ENCODE assay signal across 8 cellular contexts in genomic region chr12:110269622-110270124, GRCh38. TPM values are rescaled to one million over a fixed set of nuclear protein-coding genes. Genes with fewer than 3 reads are reported as not detected.
DNase-seq lines count a peak whose midpoint lies in the region; ATAC-seq and TF ChIP-seq lines count a peak whose summit lies in the region.

No MANE protein-coding gene starts in this region.

- H3K27me3 Mint-ChIP-seq in GM23338 (ENCODE audit: insufficient read depth, low read depth, poor library complexity): peaks cover 4% of the 10 kb centered on the region

- peak overlapping the region; percentile 12; the same call in 1 of the 3 replicates for H3K4me3 Mint-ChIP-seq in GM23338

- H3K27me3 ChIP-seq in GM23338 (ENCODE audit: insufficient read depth) (no peaks in the 10 kb centered on the region), gastroesophageal sphincter (no peaks in the 10 kb centered on the region), tibial nerve (no peaks in the 10 kb centered on the region)

- WGBS in gastroesophageal sphincter (ENCODE audit: low coverage in 1 of 2), 2 donors: 13 to 25% methylated on average over 4 of the region's 8 CpGs
- WGBS in tibial nerve, 2 donors: 30 to 43% methylated on average over 8 of the region's 8 CpGs

- peak overlapping the region; percentile 23 for H3K4me3 ChIP-seq in GM23338
- H3K4me3 ChIP-seq in gastroesophageal sphincter: no peak overlapping the region
- H3K4me3 ChIP-seq in retinal pigment epithelial cell (ENCODE audit: low read length): no peak overlapping the region
- H3K4me3 ChIP-seq in tibial nerve: no peak overlapping the region

- H3K4me1 Mint-ChIP-seq in GM23338: peaks cover 40% of the 10 kb centered on the region

- CTCF ChIA-PET in GM10248 (lab: Yijun Ruan, JAX): interaction anchor here (1.3 kb wide), 1 partner anchor 11 kb away, joined by 4 read pairs; the partner anchor contains the start of gene ATP2A2

- peak overlapping the region; percentile 46 for H3K27ac Mint-ChIP-seq in GM23338

- H3F3A ChIP-seq in GM23338 (replicated peaks; ENCODE audit: low read depth): no peaks in the 10 kb centered on the region

- peaks cover 27% of the 10 kb centered on the region for H3K4me1 ChIP-seq in GM23338 (ENCODE audit: insufficient read depth)
- H3K4me1 ChIP-seq in gastroesophageal sphincter: peaks cover 13 to 58% (median 27%) of the 10 kb centered on the region in 3 donors
- peaks cover 0 to 19% (median 5%) of the 10 kb centered on the region in 4 donors for H3K4me1 ChIP-seq in tibial nerve

- H2AFZ ChIP-seq in GM23338: peak overlapping the region; percentile 81

- TF ChIP-seq POLR2A in gastroesophageal sphincter (IDR thresholded peaks at IDR 0.05): no peak
- no peak for TF ChIP-seq POLR2A in tibial nerve (IDR thresholded peaks at IDR 0.05)

- peak overlapping the region; percentile 64 for H3K4me2 ChIP-seq in GM23338

- TF ChIP-seq CTCF in GM23338 (conservative IDR thresholded peaks at IDR 0.05; ENCODE audit: low read depth in 2 of 2) (no peak), gastroesophageal sphincter (IDR thresholded peaks at IDR 0.05) (no peak), retinal pigment epithelial cell (conservative IDR thresholded peaks at IDR 0.05; ENCODE audit: low read depth, low read length) (no peak), GM10248 (IDR thresholded peaks at IDR 0.05; ENCODE audit: control extremely low read depth, extremely low read depth, low read depth, missing control alignments) (no peak), tibial nerve (IDR thresholded peaks at IDR 0.05) (no peak)

- TF ChIP-seq EP300 in gastroesophageal sphincter (IDR thresholded peaks at IDR 0.05) (no peak), tibial nerve (IDR thresholded peaks at IDR 0.05) (no peak)

- H3K9me3 ChIP-seq in gastroesophageal sphincter (no peaks in the 10 kb centered on the region), tibial nerve (no peaks in the 10 kb centered on the region)

- peak; percentile 42 for DNase-seq in GM23338 (ENCODE audit: low spot score)
- peak; percentile 29 for DNase-seq in SW480 (ENCODE audit: low spot score)
- peak; percentile 48 for DNase-seq in retinal pigment epithelial cell (ENCODE audit: low read depth)
- DNase-seq in GM10248 (ENCODE audit: extremely low spot score): no peak
- no peak for DNase-seq in pons (ENCODE audit: low spot score)
- no peak for DNase-seq in tibial nerve (ENCODE audit: low spot score in 2 of 2)
- DNase-seq in iPS-NIHi11 (ENCODE audit: low spot score): no peak

- H3K9me3 Mint-ChIP-seq in GM23338: no peaks in the 10 kb centered on the region; the same call in 2 of the 3 replicates

- H3K79me2 ChIP-seq in GM23338 (replicated peaks; ENCODE audit: insufficient read depth): no peaks in the 10 kb centered on the region

- no peaks in the 10 kb centered on the region for H3K9me2 ChIP-seq in GM23338 (ENCODE audit: insufficient read depth)

- H3K36me3 ChIP-seq in GM23338 (ENCODE audit: insufficient read depth) (no peaks in the 10 kb centered on the region), gastroesophageal sphincter (no peaks in the 10 kb centered on the region), tibial nerve (no peaks in the 10 kb centered on the region)

- no peaks in the 10 kb centered on the region for H4K20me1 ChIP-seq in GM23338 (replicated peaks; ENCODE audit: insufficient read depth)

- H3K36me3 Mint-ChIP-seq in GM23338 (ENCODE audit: low read depth): no peaks in the 10 kb centered on the region

- POLR2A ChIA-PET in GM10248 (lab: Yijun Ruan, JAX): no interaction called here

- peak; percentile 41 for ATAC-seq in GM23338
- peak; percentile 68 for ATAC-seq in gastroesophageal sphincter

- H3K27ac ChIP-seq in GM23338 (ENCODE audit: low read depth) (peak overlapping the region; percentile 14; the same call in 1 of the 2 replicates), gastroesophageal sphincter (peak overlapping the region in 3 of 4 donors; percentile 29 to 73 (median 68)), tibial nerve (no peak overlapping the region)

TF ChIP-seq in GM23338, 12 proteins besides CTCF, POLR2A, EP300 and RAD21 (continues in another document):
- TF ChIP-seq ZNF331 (CRISPR knock-in tag; IDR thresholded peaks at IDR 0.05; ENCODE audit: low read depth) (no peak), JUNB (IDR thresholded peaks at IDR 0.05; ENCODE audit: unreplicated experiment) (no peak), EZH2phosphoT487 (IDR thresholded peaks at IDR 0.05; ENCODE audit: unreplicated experiment) (no peak), REST (IDR thresholded peaks at IDR 0.05; ENCODE audit: unreplicated experiment) (no peak), CREB1 (CRISPR knock-in tag; IDR thresholded peaks at IDR 0.05; ENCODE audit: low read depth) (no peak)

RNA-seq across cellular contexts. Expression of gene ATP2A2, which starts 11.4 kb away (rescaled TPM):
- total RNA-seq in GM23338 (2014; rRNA removed; shearing (Covaris generic)): 201 and 225 TPM in 2 replicates
- 44.2 and 47.2 TPM in 2 replicates for polyA plus RNA-seq in GM23338 (2016; fragmentation: Nextera tagmentation; extraction: Ambion mirVana)
- 100 to 1,000 TPM; 118 to 233 (median 163) TPM for total RNA-seq in gastroesophageal sphincter
- 100 to 1,000 TPM in 2 of 4 donors, 10 to 100 TPM in 2; 77.8 to 106 (median 90.1) TPM for total RNA-seq in tibial nerve

Comparison
In these comparisons a context has a peak if more than half of its experiments do, and no peak if none do; other contexts are left out.
1. DNase-seq: peak in GM23338 (single experiment), SW480 (single experiment) and retinal pigment epithelial cell (single experiment); none in GM10248 (single experiment), pons (single experiment), tibial nerve (0 of 2) and iPS-NIHi11 (single experiment).
2. H3K27ac ChIP-seq: peak in GM23338 (single experiment) and gastroesophageal sphincter (3 of 4); none in tibial nerve (0 of 4).